27 cellular contexts compared by ENCODE assay signal in genomic region chr5:69449511-69449910, GRCh38.
"Had no signal": no experiment of that assay in that cellular context is flagged by ENCODE, and none has a peak within 500 bp of the region (broad histone marks: within the 10 kb centered on the region; RNA-seq: fewer than 3 reads in every experiment).

No MANE protein-coding gene starts in this region.

- H3K4me3 ChIP-seq: Peyer's patch, SJSA1 had no signal

- H3K4me3 Mint-ChIP-seq: activated B cell treated with CpG ODN at 0.5 μM for 24 hours; activated CD4-positive, alpha-beta T cell treated with anti-CD3 and anti-CD28 coated beads, Interleukin-2, amount 10 ng/mL, durations not matched to agents 24 days and 14 days; activated naive CD4-positive, alpha-beta T cell treated with anti-CD3 and anti-CD28 coated beads for 36 hours; activated naive CD8-positive, alpha-beta T cell; activated T-helper 17 cell treated with anti-CD3 and anti-CD28 coated beads, Interleukin-2, amount 50 U/mL, for 72 hours; brain; central memory CD8-positive, alpha-beta T cell had no signal

- H3K9me3 ChIP-seq: Peyer's patch, SJSA1 had no signal

- H3K36me3 ChIP-seq: Peyer's patch, SJSA1 had no signal

- H3K27ac ChIP-seq: SJSA1 had no signal

- H3K27me3 Mint-ChIP-seq: activated B cell treated with CpG ODN at 0.5 μM for 24 hours; activated naive CD8-positive, alpha-beta T cell; activated T-helper 17 cell treated with anti-CD3 and anti-CD28 coated beads, Interleukin-2, amount 50 U/mL, for 72 hours had no signal

- H3K9me3 Mint-ChIP-seq: activated B cell treated with CpG ODN at 0.5 μM for 24 hours; activated CD4-positive, alpha-beta T cell treated with anti-CD3 and anti-CD28 coated beads, Interleukin-2, amount 10 ng/mL, durations not matched to agents 24 days and 14 days; activated naive CD4-positive, alpha-beta T cell treated with anti-CD3 and anti-CD28 coated beads for 36 hours; activated T-helper 17 cell treated with anti-CD3 and anti-CD28 coated beads, Interleukin-2, amount 50 U/mL, for 72 hours; brain; central memory CD8-positive, alpha-beta T cell had no signal

- H3K27me3 ChIP-seq: Peyer's patch, SJSA1 had no signal

- DNase-seq: activated B cell treated with CpG ODN at 0.5 μM for 24 hours; activated CD4-positive, alpha-beta T cell treated with anti-CD3 and anti-CD28 coated beads for 1 hour; activated CD4-positive, alpha-beta T cell treated with anti-CD3 and anti-CD28 coated beads, Interleukin-2, amount 10 ng/mL, durations not matched to agents 24 days and 14 days; activated CD4-positive, alpha-beta T cell treated with anti-CD3 and anti-CD28 coated beads, Interleukin-2, amount 50 U/mL, for 48 hours; activated gamma-delta T cell; activated naive CD4-positive, alpha-beta T cell treated with anti-CD3 and anti-CD28 coated beads for 36 hours; activated T-cell treated with anti-CD3 and anti-CD28 coated beads for 4 hours; activated T-cell treated with anti-CD3 and anti-CD28 coated beads, Interleukin-2, amount 50 U/mL, for 48 hours; amygdala; Karpas-422; MM.1S; NCI-H1105; NCI-H1436; NCI-H1694 treated with DMSO at 0.1 percent for 48 hours; NCI-H2029 treated with DMSO at 0.1 percent for 48 hours; NCI-H345; NCI-H510A; NCI-H526 treated with DMSO at 0.1 percent for 48 hours; NCI-H82; Peyer's patch; SHP77; T-helper 2 cell had no signal

- ATAC-seq: activated T-helper 17 cell treated with anti-CD3 and anti-CD28 coated beads, Interleukin-2, amount 50 U/mL, for 72 hours had no signal

- H3K36me3 Mint-ChIP-seq: activated naive CD8-positive, alpha-beta T cell; brain had no signal

- H3K27ac Mint-ChIP-seq: activated B cell treated with CpG ODN at 0.5 μM for 24 hours; activated CD4-positive, alpha-beta T cell treated with anti-CD3 and anti-CD28 coated beads, Interleukin-2, amount 10 ng/mL, durations not matched to agents 24 days and 14 days; activated naive CD4-positive, alpha-beta T cell treated with anti-CD3 and anti-CD28 coated beads for 36 hours; activated naive CD8-positive, alpha-beta T cell; activated T-helper 17 cell treated with anti-CD3 and anti-CD28 coated beads, Interleukin-2, amount 50 U/mL, for 72 hours; brain had no signal

- H3K4me1 Mint-ChIP-seq: activated B cell treated with CpG ODN at 0.5 μM for 24 hours; activated CD4-positive, alpha-beta T cell treated with anti-CD3 and anti-CD28 coated beads, Interleukin-2, amount 10 ng/mL, durations not matched to agents 24 days and 14 days; activated T-helper 17 cell treated with anti-CD3 and anti-CD28 coated beads, Interleukin-2, amount 50 U/mL, for 72 hours; brain; central memory CD8-positive, alpha-beta T cell had no signal
